ENCODE assay signal across 1 cellular context in genomic region chr22:27930246-27931060, GRCh38.
TF ChIP-seq lines count a peak whose summit lies in the region.

No MANE protein-coding gene starts in this region.

TF ChIP-seq in IMR-90, 13 proteins besides CTCF, POLR2A, EP300 and RAD21:
- TF ChIP-seq USF2 (IDR thresholded peaks at IDR 0.05; ENCODE audit: low read depth, low read length) (no peak), CEBPB (IDR thresholded peaks at IDR 0.05; ENCODE audit: low read depth, low read length) (peak; percentile 34; the same call in 1 of the 2 replicates), MXI1 (IDR thresholded peaks at IDR 0.05; ENCODE audit: borderline replicate concordance, low read depth, low read length) (no peak), NFE2L2 (IDR thresholded peaks at IDR 0.05; ENCODE audit: low read depth, low read length) (no peak), SMC3 (IDR thresholded peaks at IDR 0.05; ENCODE audit: low read depth, low read length) (no peak), MAFK (IDR thresholded peaks at IDR 0.05; ENCODE audit: low read depth, low read length) (no peak), BHLHE40 (IDR thresholded peaks at IDR 0.05; ENCODE audit: low read depth, low read length) (no peak), ELK1 (IDR thresholded peaks at IDR 0.05; ENCODE audit: borderline replicate concordance, low read depth, low read length) (no peak), MAZ (IDR thresholded peaks at IDR 0.05; ENCODE audit: borderline replicate concordance, low read depth, low read length) (no peak)
